ENCODE assay signal across 1 cellular context in genomic region chr3:177338697-177339219, GRCh38.
TF ChIP-seq lines count a peak whose summit lies in the region.

No MANE protein-coding gene starts in this region.

TF ChIP-seq in HepG2, 621 proteins besides CTCF, POLR2A, EP300 and RAD21 (continued from another document and continues in another):
- no peak for TF ChIP-seq ZNF549 (CRISPR knock-in tag; IDR thresholded peaks at IDR 0.05)
- TF ChIP-seq PAF1 (CRISPR knock-in tag; IDR thresholded peaks at IDR 0.05), result no peak
- no peak for TF ChIP-seq ZNF691 (CRISPR knock-in tag; IDR thresholded peaks at IDR 0.05; ENCODE audit: borderline replicate concordance, low read depth)
- TF ChIP-seq MYNN (CRISPR knock-in tag; IDR thresholded peaks at IDR 0.05; ENCODE audit: low read depth), result no peak
- no peak for TF ChIP-seq SP2 (CRISPR knock-in tag; IDR thresholded peaks at IDR 0.05)
- 0 out of 2 replicates have a peak, but pooled peaks have one; percentile 56 for TF ChIP-seq NFKBIZ (CRISPR knock-in tag; IDR thresholded peaks at IDR 0.05)
- peak; percentile 89 for TF ChIP-seq RCOR2 (CRISPR knock-in tag; IDR thresholded peaks at IDR 0.05)
- no peak for TF ChIP-seq ZNF547 (CRISPR knock-in tag; IDR thresholded peaks at IDR 0.05)
- TF ChIP-seq RARG (CRISPR knock-in tag; IDR thresholded peaks at IDR 0.05; ENCODE audit: low read depth), result no peak
- TF ChIP-seq REPIN1 (CRISPR knock-in tag; IDR thresholded peaks at IDR 0.05; ENCODE audit: borderline replicate concordance, low read depth), result 0 out of 2 replicates have a peak, but pooled peaks have one; percentile 52
- TF ChIP-seq ZNF558 (CRISPR knock-in tag; IDR thresholded peaks at IDR 0.05; ENCODE audit: borderline replicate concordance), result no peak
- TF ChIP-seq SRY (CRISPR knock-in tag; IDR thresholded peaks at IDR 0.05), result no peak
- no peak for TF ChIP-seq TEAD2 (CRISPR knock-in tag; IDR thresholded peaks at IDR 0.05)
- no peak for TF ChIP-seq ZNF749 (CRISPR knock-in tag; IDR thresholded peaks at IDR 0.05; ENCODE audit: borderline replicate concordance)
- TF ChIP-seq RNF219 (CRISPR knock-in tag; IDR thresholded peaks at IDR 0.05), result no peak
- no peak for TF ChIP-seq ZNF572 (CRISPR knock-in tag; IDR thresholded peaks at IDR 0.05)
- TF ChIP-seq NRL (CRISPR knock-in tag; IDR thresholded peaks at IDR 0.05; ENCODE audit: borderline replicate concordance), result no peak
- no peak for TF ChIP-seq ZNF432 (CRISPR knock-in tag; IDR thresholded peaks at IDR 0.05; ENCODE audit: borderline replicate concordance)
- TF ChIP-seq ZNF276 (CRISPR knock-in tag; IDR thresholded peaks at IDR 0.05; ENCODE audit: low read depth), result no peak
- TF ChIP-seq ZNF331 (CRISPR knock-in tag; IDR thresholded peaks at IDR 0.05), result peak; percentile 87
- TF ChIP-seq ZFP91 (CRISPR knock-in tag; IDR thresholded peaks at IDR 0.05; ENCODE audit: borderline replicate concordance), result no peak
- TF ChIP-seq FOXO4 (CRISPR knock-in tag; conservative IDR thresholded peaks at IDR 0.05), result no peak
- peak; percentile 50; the same call in 1 of the 2 replicates for TF ChIP-seq POGZ (CRISPR knock-in tag; IDR thresholded peaks at IDR 0.05)
- TF ChIP-seq TCF12 (IDR thresholded peaks at IDR 0.05), result no peak
- TF ChIP-seq TCF12 (CRISPR knock-in tag; IDR thresholded peaks at IDR 0.05), result 0 out of 2 replicates have a peak, but pooled peaks have one; percentile 68
- TF ChIP-seq ZNF878 (CRISPR knock-in tag; IDR thresholded peaks at IDR 0.05), result no peak
- no peak for TF ChIP-seq ZBTB43 (CRISPR knock-in tag; conservative IDR thresholded peaks at IDR 0.05)
- TF ChIP-seq CBX5 (CRISPR knock-in tag; IDR thresholded peaks at IDR 0.05; ENCODE audit: borderline replicate concordance), result no peak
- TF ChIP-seq ZNF451 (CRISPR knock-in tag; IDR thresholded peaks at IDR 0.05), result no peak
- TF ChIP-seq TEAD3 (CRISPR knock-in tag; optimal IDR thresholded peaks at IDR 0.05; ENCODE audit: borderline replicate concordance), result peak; percentile 46
- no peak for TF ChIP-seq ZNF557 (CRISPR knock-in tag; IDR thresholded peaks at IDR 0.05)
- peak; percentile 70; the same call in 1 of the 2 replicates for TF ChIP-seq TFAP4 (IDR thresholded peaks at IDR 0.05; ENCODE audit: borderline replicate concordance, low read depth)
- no peak for TF ChIP-seq ZFP36L2 (CRISPR knock-in tag; IDR thresholded peaks at IDR 0.05)
- no peak for TF ChIP-seq GATAD1 (CRISPR knock-in tag; IDR thresholded peaks at IDR 0.05)
- TF ChIP-seq SAP130 (CRISPR knock-in tag; IDR thresholded peaks at IDR 0.05; ENCODE audit: low read depth), result peak; percentile 61
- TF ChIP-seq KAT2B (IDR thresholded peaks at IDR 0.05; ENCODE audit: borderline replicate concordance, low read depth, low read length), result no peak
- TF ChIP-seq ETS1 (CRISPR knock-in tag; IDR thresholded peaks at IDR 0.05), result no peak
- peak; percentile 96 for TF ChIP-seq CEBPB (IDR thresholded peaks at IDR 0.05; ENCODE audit: borderline replicate concordance, low read depth, low read length)
- TF ChIP-seq FOXK2 (IDR thresholded peaks at IDR 0.05), result 0 out of 2 replicates have a peak, but pooled peaks have one; percentile 25
- peak; percentile 10; the same call in 1 of the 2 replicates for TF ChIP-seq NFYC (CRISPR knock-in tag; IDR thresholded peaks at IDR 0.05)
- TF ChIP-seq ZNF484 (CRISPR knock-in tag; IDR thresholded peaks at IDR 0.05; ENCODE audit: borderline replicate concordance, low read depth), result no peak
- no peak for TF ChIP-seq U2AF2 (IDR thresholded peaks at IDR 0.05; ENCODE audit: low read depth, low read length)
- TF ChIP-seq ZNF782 (CRISPR knock-in tag; IDR thresholded peaks at IDR 0.05; ENCODE audit: borderline replicate concordance), result no peak
- TF ChIP-seq FOXJ3 (CRISPR knock-in tag; IDR thresholded peaks at IDR 0.05; ENCODE audit: borderline replicate concordance), result peak; percentile 94; the same call in 1 of the 2 replicates
- no peak for TF ChIP-seq RAD51 (IDR thresholded peaks at IDR 0.05; ENCODE audit: borderline replicate concordance)
- peak; percentile 14; the same call in 1 of the 2 replicates for TF ChIP-seq TGIF2 (CRISPR knock-in tag; IDR thresholded peaks at IDR 0.05)
- TF ChIP-seq ATF3 (CRISPR knock-in tag; IDR thresholded peaks at IDR 0.05), result peak; percentile 46; the same call in 1 of the 2 replicates
- TF ChIP-seq NKX3-1 (CRISPR knock-in tag; IDR thresholded peaks at IDR 0.05), result no peak
- TF ChIP-seq ZNF713 (CRISPR knock-in tag; IDR thresholded peaks at IDR 0.05), result no peak
- no peak; the same call in 1 of the 2 replicates for TF ChIP-seq IRF2 (CRISPR knock-in tag; IDR thresholded peaks at IDR 0.05)
- TF ChIP-seq ZNF136 (CRISPR knock-in tag; IDR thresholded peaks at IDR 0.05; ENCODE audit: low read depth), result no peak
- no peak for TF ChIP-seq NFYB (CRISPR knock-in tag; IDR thresholded peaks at IDR 0.05)
- no peak for TF ChIP-seq ARNT (IDR thresholded peaks at IDR 0.05)
- TF ChIP-seq ZBTB1 (CRISPR knock-in tag; IDR thresholded peaks at IDR 0.05; ENCODE audit: borderline replicate concordance), result no peak
- TF ChIP-seq ZBTB4 (CRISPR knock-in tag; IDR thresholded peaks at IDR 0.05; ENCODE audit: borderline replicate concordance), result no peak
- peak; percentile 15; the same call in 1 of the 2 replicates for TF ChIP-seq MAFF (IDR thresholded peaks at IDR 0.05; ENCODE audit: low read depth, low read length)
- no peak for TF ChIP-seq CREB1 (IDR thresholded peaks at IDR 0.05)
- 0 out of 2 replicates have a peak, but pooled peaks have one; percentile 46 for TF ChIP-seq CREB1 (CRISPR knock-in tag; IDR thresholded peaks at IDR 0.05)
- peak; percentile 70; the same call in 1 of the 2 replicates for TF ChIP-seq EHMT2 (IDR thresholded peaks at IDR 0.05; ENCODE audit: borderline replicate concordance, low read depth, low read length)
- TF ChIP-seq RXRB (CRISPR knock-in tag; IDR thresholded peaks at IDR 0.05; ENCODE audit: borderline replicate concordance), result peak; percentile 52; the same call in 1 of the 2 replicates
- no peak for TF ChIP-seq ZFAT (CRISPR knock-in tag; conservative IDR thresholded peaks at IDR 0.05)
